10 cellular contexts compared by ENCODE assay signal in the genomic region with DNA sequence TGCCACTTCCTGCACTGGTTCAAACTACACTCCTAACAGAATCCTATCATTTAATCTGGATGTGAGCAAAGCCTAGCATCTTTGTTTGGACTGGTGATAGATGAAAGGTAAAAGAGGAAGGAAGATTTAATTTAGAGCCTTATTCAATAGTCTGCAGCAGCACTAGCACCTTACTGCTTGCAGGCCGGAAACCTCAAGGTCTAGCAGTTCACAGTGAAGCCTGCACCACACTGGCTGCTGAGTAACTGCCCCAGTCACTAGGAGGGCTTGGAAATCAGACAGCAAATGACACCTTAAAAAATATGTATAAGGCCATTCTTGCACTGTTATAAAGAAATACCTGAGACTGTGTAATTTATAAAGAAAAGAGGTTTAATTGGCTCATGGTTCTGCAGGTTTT.
DNase-seq lines count a peak whose midpoint lies in the region; ATAC-seq and TF ChIP-seq lines count a peak whose summit lies in the region.
"Had no signal": no experiment of that assay in that cellular context is flagged by ENCODE, and none has a peak within 500 bp of the region (broad histone marks: within the 10 kb centered on the region; RNA-seq: fewer than 3 reads in every experiment).

No MANE protein-coding gene starts in this region.

- no peak overlapping the region for H3K4me3 Mint-ChIP-seq in effector memory CD8-positive, alpha-beta T cell

- H3K4me1 Mint-ChIP-seq in effector memory CD8-positive, alpha-beta T cell (ENCODE audit: low read depth in 2 of 2), result peaks cover 0 to 2% of the 10 kb centered on the region in 2 donors

- ATAC-seq in GM19328 (IDR thresholded peaks at IDR 0.05; ENCODE audit: unreplicated experiment) (peak; percentile 75), GM19397 (IDR thresholded peaks at IDR 0.05; ENCODE audit: unreplicated experiment) (no peak)
- ATAC-seq in effector memory CD8-positive, alpha-beta T cell (replicated peaks), result peak; percentile 84
- ATAC-seq in activated CD4-positive, CD25-positive, alpha-beta regulatory T cell treated with anti-CD3 and anti-CD28 coated beads, Interleukin-2, amount 50 U/mL, for 24 hours, result no peak
- ATAC-seq: Panc1 had no signal

- H3K27me3 ChIP-seq in dorsolateral prefrontal cortex, result peaks cover 0 to 6% (median 0%) of the 10 kb centered on the region in 45 donors

- no peak overlapping the region for H3K4me3 ChIP-seq in dorsolateral prefrontal cortex

- intact Hi-C loops in dorsolateral prefrontal cortex (cut with DNase I), result no loop called here

- DNase-seq in GM13977 (ENCODE audit: low spot score) (peak; percentile 13), NOMO-1 treated with DMSO at 0.1 percent for 48 hours (lab: John Stamatoyannopoulos, UW; ENCODE audit: unreplicated experiment) (peak; percentile 85), dorsolateral prefrontal cortex (no peak), NCI-H2171 (lab: John Stamatoyannopoulos, UW) (no peak)
- DNase-seq in effector memory CD8-positive, alpha-beta T cell, result peak in 1 of 3 experiments; percentile 1
- DNase-seq: NCI-H2171 treated with DMSO at 0.1 percent for 48 hours had no signal

- no peak overlapping the region for H3K27ac Mint-ChIP-seq in effector memory CD8-positive, alpha-beta T cell

- H3K27ac ChIP-seq in dorsolateral prefrontal cortex, result no peak overlapping the region

- H3K9me3 Mint-ChIP-seq in effector memory CD8-positive, alpha-beta T cell, result no peaks in the 10 kb centered on the region

- TF ChIP-seq CTCF in GM13977 (IDR thresholded peaks at IDR 0.05; ENCODE audit: extremely low read depth, insufficient read depth, missing control alignments) (no peak), dorsolateral prefrontal cortex (IDR thresholded peaks at IDR 0.05 in 54 of 56, conservative IDR thresholded peaks at IDR 0.05 in 2 of 56; ENCODE audit: low read depth in 1 of 56, partially characterized antibody in 56 of 56) (no peak)

- H3K27me3 Mint-ChIP-seq in effector memory CD8-positive, alpha-beta T cell, result no peaks in the 10 kb centered on the region

- in situ Hi-C loops in GM13977 (cut with MboI; ENCODE audit: low pct_unique_long_range_greater_than_20kb, low sequenced_read_pairs, unreplicated experiment), result no loop called here

- no peaks in the 10 kb centered on the region for H3K36me3 Mint-ChIP-seq in effector memory CD8-positive, alpha-beta T cell (ENCODE audit: insufficient read depth)

Comparison
In these comparisons a context has a peak if more than half of its experiments do, and no peak if none do; other contexts are left out.
1. DNase-seq: peak in GM13977 (single experiment) and NOMO-1 treated with DMSO at 0.1 percent for 48 hours (single experiment); none in dorsolateral prefrontal cortex (0 of 10) and NCI-H2171 (single experiment).
2. ATAC-seq: peak in GM19328 (single experiment) and effector memory CD8-positive, alpha-beta T cell (single experiment); none in GM19397 (single experiment) and activated CD4-positive, CD25-positive, alpha-beta regulatory T cell treated with anti-CD3 and anti-CD28 coated beads, Interleukin-2, amount 50 U/mL, for 24 hours (0 of 2).